ENCODE assay signal across 8 cellular contexts in genomic region chr13:43653980-43654379, GRCh38.
"Had no signal": no experiment of that assay in that cellular context is flagged by ENCODE, and none has a peak within 500 bp of the region (broad histone marks: within the 10 kb centered on the region; RNA-seq: fewer than 3 reads in every experiment).

No MANE protein-coding gene starts in this region.

- H3K4me1 Mint-ChIP-seq: IgD-negative memory B cell had no signal

- H3K36me3 Mint-ChIP-seq: IgD-negative memory B cell had no signal

- FAIRE-seq: HepG2, HTR-8/SVneo had no signal

- H3K4me3 Mint-ChIP-seq: IgD-negative memory B cell had no signal

- H3K9me3 Mint-ChIP-seq: IgD-negative memory B cell had no signal

- H3K27me3 Mint-ChIP-seq: IgD-negative memory B cell had no signal

- H3K27ac ChIP-seq: HL-60, KMS-11 had no signal

- H3K27ac Mint-ChIP-seq: IgD-negative memory B cell had no signal

- H3K4me2 ChIP-seq: KMS-11 had no signal

- DNase-seq: IMR-90, KBM-7, KG1 had no signal

- H3K9ac ChIP-seq: KMS-11 had no signal

- ATAC-seq: HepG2 had no signal
